In genomic region chr2:152236191-152236925, GRCh38 we compare ENCODE assay signal across 24 cellular contexts.
"Had no signal": no experiment of that assay in that cellular context is flagged by ENCODE, and none has a peak within 500 bp of the region (broad histone marks: within the 10 kb centered on the region; RNA-seq: fewer than 3 reads in every experiment).

No MANE protein-coding gene starts in this region.

- DNase-seq: effector CD4-positive, alpha-beta T cell; endodermal cell; foreskin fibroblast; gastrocnemius medialis; head of caudate nucleus; left cardiac atrium; left lung; mesenchymal stem cell; mucosa of descending colon; naive B cell; pancreas; right lobe of liver; small intestine; stimulated activated CD4-positive, alpha-beta T cell treated with anti-CD3 and anti-CD28 coated beads, Interleukin-15, amount 100 ng/mL, for 24 hours; stimulated activated CD4-positive, alpha-beta T cell treated with anti-CD3 and anti-CD28 coated beads, Interleukin-4, amount 100 ng/mL, for 1 hour; stimulated activated CD8-positive, alpha-beta memory T cell treated with anti-CD3 and anti-CD28 coated beads, Interleukin-4, amount 100 ng/mL, for 48 hours; stimulated activated naive CD4-positive, alpha-beta T cell; stimulated activated naive CD8-positive, alpha-beta T cell treated with anti-CD3 and anti-CD28 coated beads, Interleukin-15, amount 100 ng/mL, for 72 hours; transverse colon; upper lobe of right lung; uterus had no signal

- H3K27ac ChIP-seq: epithelial cell of prostate, gastrocnemius medialis, left lung, neutrophil, pancreas, right lobe of liver, suprapubic skin, transverse colon, upper lobe of right lung, uterus had no signal
